8 cellular contexts compared by ENCODE assay signal in genomic region chr2:96324716-96325037, GRCh38. TPM values are rescaled to one million over a fixed set of nuclear protein-coding genes. Genes with fewer than 3 reads are reported as not detected.
A peak's percentile ranks its signal among the peaks of the same experiment; 100 is the strongest.
DNase-seq lines count a peak whose midpoint lies in the region; ATAC-seq and TF ChIP-seq lines count a peak whose summit lies in the region.

No MANE protein-coding gene starts in this region.

- H3K4me2 ChIP-seq in Karpas-422 (ENCODE audit: low read depth, low read length, poor library complexity, severe bottlenecking) (peak overlapping the region; percentile 85), parathyroid adenoma (ENCODE audit: low read length) (peak overlapping the region; percentile 32)

- H3K4me3 ChIP-seq in Karpas-422 (ENCODE audit: low read length) (peak overlapping the region; percentile 90), choroid plexus epithelial cell (ENCODE audit: low read depth, low read length) (peak overlapping the region; percentile 63), parathyroid adenoma (ENCODE audit: low read depth, low read length) (peak overlapping the region; percentile 8)

- H3K9ac ChIP-seq in Karpas-422 (ENCODE audit: low read length) (peak overlapping the region; percentile 86), parathyroid adenoma (no peak overlapping the region)

- H3K27ac ChIP-seq in Karpas-422 (ENCODE audit: low read length) = peak overlapping the region; percentile 65; the same call in 1 of the 2 replicates
- H3K27ac ChIP-seq in parathyroid adenoma = no peak overlapping the region

- H2AFZ ChIP-seq in Karpas-422 (ENCODE audit: low read length) (peak overlapping the region; percentile 70), parathyroid adenoma (no peak overlapping the region)

- no peaks in the 10 kb centered on the region for H3K9me2 ChIP-seq in Karpas-422 (replicated peaks; ENCODE audit: insufficient read depth, low read length)

- ATAC-seq in HG02623 (IDR thresholded peaks at IDR 0.05; ENCODE audit: unreplicated experiment) (no peak), HG02981 (IDR thresholded peaks at IDR 0.05; ENCODE audit: unreplicated experiment) (no peak), HG02870 (IDR thresholded peaks at IDR 0.05; ENCODE audit: unreplicated experiment) (no peak)

- H3K4me1 ChIP-seq in Karpas-422 (ENCODE audit: low read length) = peaks cover 47% of the 10 kb centered on the region
- peaks cover 7% of the 10 kb centered on the region for H3K4me1 ChIP-seq in parathyroid adenoma

- TF ChIP-seq CTCF in choroid plexus epithelial cell (conservative IDR thresholded peaks at IDR 0.05; ENCODE audit: low read depth, low read length) = no peak
- no peak for TF ChIP-seq CTCF in parathyroid adenoma (IDR thresholded peaks at IDR 0.05)

- H3K9me3 ChIP-seq in Karpas-422 (ENCODE audit: low read length) = no peaks in the 10 kb centered on the region
- no peaks in the 10 kb centered on the region for H3K9me3 ChIP-seq in parathyroid adenoma (ENCODE audit: control insufficient read depth, low read length)

- DNase-seq in CD1c-positive myeloid dendritic cell (ENCODE audit: extremely low spot score) (peak; percentile 47), Karpas-422 (no peak), choroid plexus epithelial cell (ENCODE audit: low read depth) (no peak), AG20443 (ENCODE audit: low spot score) (no peak)

- no peaks in the 10 kb centered on the region for H4K20me1 ChIP-seq in Karpas-422 (ENCODE audit: insufficient read depth, low read depth, low read length)

- peaks cover 23% of the 10 kb centered on the region for H3K36me3 ChIP-seq in Karpas-422 (ENCODE audit: insufficient read depth, low read length)
- H3K36me3 ChIP-seq in parathyroid adenoma (ENCODE audit: control insufficient read depth, insufficient read depth, low read length) = no peaks in the 10 kb centered on the region

- H3K79me2 ChIP-seq in Karpas-422 (ENCODE audit: low read length) = peaks cover 51% of the 10 kb centered on the region
- no peaks in the 10 kb centered on the region for H3K79me2 ChIP-seq in parathyroid adenoma

- H3K27me3 ChIP-seq in Karpas-422 (ENCODE audit: low read length) = no peaks in the 10 kb centered on the region
- no peaks in the 10 kb centered on the region for H3K27me3 ChIP-seq in parathyroid adenoma (ENCODE audit: control insufficient read depth, insufficient read depth, low read length)

RNA-seq across cellular contexts. Expression of gene ITPRIPL1, which starts 0.4 kb away (rescaled TPM):
- 12.4 and 21.2 TPM in 2 replicates for total RNA-seq in Karpas-422 (2014; rRNA removed; shearing (Covaris generic); ENCODE audit: low replicate concordance)

RNA-seq across cellular contexts. Expression of gene NCAPH, which starts 10.9 kb away (rescaled TPM):
- 23.1 and 24.2 TPM in 2 replicates for total RNA-seq in Karpas-422 (2014; rRNA removed; shearing (Covaris generic); ENCODE audit: low replicate concordance)

RNA-seq across cellular contexts. Expression of gene SNRNP200, which starts 19.3 kb away (rescaled TPM):
- 68.1 and 83.8 TPM in 2 replicates for total RNA-seq in Karpas-422 (2014; rRNA removed; shearing (Covaris generic); ENCODE audit: low replicate concordance)

RNA-seq across cellular contexts. Expression of gene CIAO1, which starts 58.7 kb away (rescaled TPM):
- total RNA-seq in Karpas-422 (2014; rRNA removed; shearing (Covaris generic); ENCODE audit: low replicate concordance) = 71.2 and 101 TPM in 2 replicates

RNA-seq across cellular contexts. Expression of gene TMEM127, which starts 58.9 kb away (rescaled TPM):
- total RNA-seq in Karpas-422 (2014; rRNA removed; shearing (Covaris generic); ENCODE audit: low replicate concordance) = 17.7 and 21.9 TPM in 2 replicates

Comparison
In these comparisons a context has a peak if more than half of its experiments do, and no peak if none do; other contexts are left out.
1. H3K4me3 ChIP-seq: peak in every context shown above with its lines; median percentile 90 in Karpas-422; 63 in choroid plexus epithelial cell; 8 in parathyroid adenoma.